In genomic region chr5:154238776-154239481, GRCh38 we compare ENCODE assay signal across 10 cellular contexts. TPM values are rescaled to one million over a fixed set of nuclear protein-coding genes. Genes with fewer than 3 reads are reported as not detected.
DNase-seq lines count a peak whose midpoint lies in the region; ATAC-seq, FAIRE-seq and TF ChIP-seq lines count a peak whose summit lies in the region.
"Had no signal": no experiment of that assay in that cellular context is flagged by ENCODE, and none has a peak within 500 bp of the region (broad histone marks: within the 10 kb centered on the region; RNA-seq: fewer than 3 reads in every experiment).

No MANE protein-coding gene starts in this region.

- H3K9me3 ChIP-seq in endothelial cell of umbilical vein (replicated peaks; ENCODE audit: control insufficient read depth, insufficient read depth, low read length) = no peaks in the 10 kb centered on the region

- DNase-seq in GM18507 (ENCODE audit: extremely low spot score, insufficient read length, low read depth) = peak; percentile 26
- peak; percentile 30 for DNase-seq in endothelial cell of umbilical vein (ENCODE audit: low read depth, low spot score)
- no peak for DNase-seq in NCI-H2081 treated with DMSO at 0.1 percent for 48 hours (lab: John Stamatoyannopoulos, UW)
- DNase-seq in NCI-H1436 (lab: John Stamatoyannopoulos, UW) = no peak
- DNase-seq in kidney tubule cell (ENCODE audit: low spot score) = no peak
- no peak for DNase-seq in glomerular visceral epithelial cell (ENCODE audit: extremely low spot score)
- DNase-seq: left colon, NCI-H345 had no signal

- no peaks in the 10 kb centered on the region for H3K9me1 ChIP-seq in endothelial cell of umbilical vein (replicated peaks; ENCODE audit: control insufficient read depth, extremely low read depth, insufficient read depth, low read length)

- H3K27me3 ChIP-seq in endothelial cell of umbilical vein (ENCODE audit: control insufficient read depth in 2 of 2, insufficient read depth in 2 of 2, low read length in 2 of 2) = no peaks in the 10 kb centered on the region

- H3K79me2 ChIP-seq in endothelial cell of umbilical vein (ENCODE audit: control insufficient read depth, insufficient read depth, low read length) = no peaks in the 10 kb centered on the region

- no peak overlapping the region for H3K9ac ChIP-seq in endothelial cell of umbilical vein (replicated peaks; ENCODE audit: extremely low read depth, insufficient read depth, low read length)

- peaks cover 15% of the 10 kb centered on the region for H3K4me1 ChIP-seq in endothelial cell of umbilical vein (ENCODE audit: control insufficient read depth, extremely low read depth, insufficient read depth, low read length)

- no peak for TF ChIP-seq POLR2A in endothelial cell of umbilical vein (IDR thresholded peaks at IDR 0.05; ENCODE audit: low read depth, low read length)

- no TSS peak for BruUV-seq in endothelial cell of umbilical vein (replicated peaks; lab: Mats Ljungman, UMichigan)

- no peak for TF ChIP-seq CTCF in endothelial cell of umbilical vein (IDR thresholded peaks at IDR 0.05; ENCODE audit: extremely low read depth in 1 of 2, insufficient read depth in 1 of 2, low read depth in 1 of 2, low read length in 2 of 2)

- peak; percentile 78 for FAIRE-seq in GM18507 (lab: Jason Lieb, UNC)
- peak; percentile 76 for FAIRE-seq in endothelial cell of umbilical vein (lab: Jason Lieb, UNC)

- H3K4me2 ChIP-seq in endothelial cell of umbilical vein (ENCODE audit: insufficient read depth, low read length) = peak overlapping the region; percentile 49

- H3K27ac ChIP-seq in endothelial cell of umbilical vein (ENCODE audit: insufficient read depth, low read depth, low read length) = no peak overlapping the region

- intact Hi-C loops in endothelial cell of umbilical vein (cut with micrococcal nuclease) = no loop called here

- H2AFZ ChIP-seq in endothelial cell of umbilical vein (ENCODE audit: low read depth, low read length) = no peak overlapping the region

- dilution Hi-C loops in endothelial cell of umbilical vein (cut with MboI; ENCODE audit: extremely low pct_ligation_motif_present, low sequenced_read_pairs) = no loop called here

- H4K20me1 ChIP-seq in endothelial cell of umbilical vein (replicated peaks; ENCODE audit: control insufficient read depth, extremely low read depth, insufficient read depth, low read length) = no peaks in the 10 kb centered on the region

- no peaks in the 10 kb centered on the region for H3K36me3 ChIP-seq in endothelial cell of umbilical vein (ENCODE audit: control insufficient read depth in 2 of 2, extremely low read depth in 1 of 2, insufficient read depth in 2 of 2, low read length in 2 of 2)

- POLR2A ChIA-PET in endothelial cell of umbilical vein (lab: Charles Lee) = no interaction called here

- CTCF ChIA-PET in endothelial cell of umbilical vein (lab: Charles Lee) = interaction anchor here (1.0 to 1.5 kb wide), 4 partner anchors 18 to 166 kb away, joined by 3 to 5 read pairs (median 4); no protein-coding TSS in a partner anchor

- ATAC-seq in GM21515 (IDR thresholded peaks at IDR 0.05; ENCODE audit: unreplicated experiment) = peak; percentile 54
- peak; percentile 49 for ATAC-seq in HG03280 (IDR thresholded peaks at IDR 0.05; ENCODE audit: unreplicated experiment)
- ATAC-seq: left colon had no signal

- no peak overlapping the region for H3K4me3 ChIP-seq in endothelial cell of umbilical vein (replicated peaks in 1 of 3; ENCODE audit: insufficient read depth in 1 of 3, low read depth in 1 of 3, low read length in 3 of 3)

TF ChIP-seq in endothelial cell of umbilical vein, 7 proteins besides CTCF, POLR2A, EP300 and RAD21:
- TF ChIP-seq MAX (IDR thresholded peaks at IDR 0.05; ENCODE audit: insufficient read depth, insufficient read length) = no peak
- TF ChIP-seq FOS (IDR thresholded peaks at IDR 0.05; ENCODE audit: borderline replicate concordance, insufficient read depth, low read length) = no peak
- TF ChIP-seq POLR2AphosphoS5 (IDR thresholded peaks at IDR 0.05; ENCODE audit: insufficient read depth, low read depth, low read length) = no peak
- no peak for TF ChIP-seq EZH2 (IDR thresholded peaks at IDR 0.05; ENCODE audit: borderline replicate concordance, low read depth, low read length, severe bottlenecking)
- TF ChIP-seq MYC (IDR thresholded peaks at IDR 0.05; ENCODE audit: low read depth, low read length) = no peak
- no peak for TF ChIP-seq GATA2 (IDR thresholded peaks at IDR 0.05; ENCODE audit: insufficient read depth, insufficient read length, low read depth, low read length)
- no peak for TF ChIP-seq JUN (IDR thresholded peaks at IDR 0.05; ENCODE audit: borderline replicate concordance, insufficient read depth, insufficient read length, low read depth)

RNA-seq across cellular contexts. Expression of gene GALNT10, which starts 48.4 kb away (rescaled TPM):
- 77.6 and 85.1 TPM in 2 replicates for total RNA-seq in endothelial cell of umbilical vein
- polyA plus RNA-seq in endothelial cell of umbilical vein = 58.1 and 70.2 TPM in 2 replicates
- 81.0 and 102 TPM in 2 replicates for polyA plus RNA-seq in endothelial cell of umbilical vein (2011; cell fraction: cytosol; rRNA removed)
- polyA plus RNA-seq in endothelial cell of umbilical vein (2011; cell fraction: nucleus; rRNA removed) = 146 and 157 TPM in 2 replicates
- polyA plus RNA-seq in endothelial cell of umbilical vein (2012) = 82.4 and 124 TPM in 2 replicates
- 230 and 266 TPM in 2 replicates for polyA minus RNA-seq in endothelial cell of umbilical vein
- polyA minus RNA-seq in endothelial cell of umbilical vein (2011; cell fraction: cytosol; rRNA and poly(A)+ RNA removed) = 9.2 TPM
- polyA minus RNA-seq in endothelial cell of umbilical vein (2011; cell fraction: nucleus; rRNA and poly(A)+ RNA removed) = 166 and 209 TPM in 2 replicates

Comparison
In these comparisons a context has a peak if more than half of its experiments do, and no peak if none do; other contexts are left out.
1. DNase-seq: peak in GM18507 (single experiment) and endothelial cell of umbilical vein (single experiment); none in NCI-H2081 treated with DMSO at 0.1 percent for 48 hours (single experiment), NCI-H1436 (single experiment), kidney tubule cell (single experiment) and glomerular visceral epithelial cell (single experiment).